8 cellular contexts compared by ENCODE assay signal in genomic region chr1:14924012-14924452, GRCh38.
DNase-seq lines count a peak whose midpoint lies in the region; ATAC-seq and TF ChIP-seq lines count a peak whose summit lies in the region.

No MANE protein-coding gene starts in this region.

- H3K27me3 ChIP-seq in kidney epithelial cell (ENCODE audit: control insufficient read depth, insufficient read depth, low read length) = no peaks in the 10 kb centered on the region

- DNase-seq in C1 segment of cervical spinal cord (lab: John Stamatoyannopoulos, UW) (peak in 9 of 14 donors; percentile 33 to 65 (median 48)), HEK293T (ENCODE audit: extremely low spot score) (peak; percentile 76), T1000 (lab: John Stamatoyannopoulos, UW) (peak; percentile 50), cerebellum (ENCODE audit: low spot score) (peak; percentile 90), kidney epithelial cell (ENCODE audit: low read depth) (no peak), superior temporal gyrus (ENCODE audit: extremely low spot score) (no peak)
- DNase-seq in stimulated activated CD8-positive, alpha-beta memory T cell treated with anti-CD3 and anti-CD28 coated beads, Interleukin-15, amount 100 ng/mL, for 48 hours (ENCODE audit: low read depth in 2 of 2) = peak; percentile 14 to 16

- no peak for ATAC-seq in HG03457 (IDR thresholded peaks at IDR 0.05; ENCODE audit: unreplicated experiment)

- no peaks in the 10 kb centered on the region for H3K36me3 ChIP-seq in kidney epithelial cell (ENCODE audit: control insufficient read depth, insufficient read depth, low read length)

- no peak for TF ChIP-seq CTCF in kidney epithelial cell (IDR thresholded peaks at IDR 0.05; ENCODE audit: insufficient read depth, low read length, poor library complexity, severe bottlenecking)

- POLR2A ChIA-PET in HEK293T (lab: Yijun Ruan, JAX) = no interaction called here

- H3K4me3 ChIP-seq in kidney epithelial cell (ENCODE audit: low read depth, low read length) = peak overlapping the region; percentile 67

- CTCF ChIA-PET in HEK293T (lab: Yijun Ruan, JAX) = interaction anchor here (1.0 kb wide), 1 partner anchor 104 kb away, joined by 3 read pairs; no protein-coding TSS in a partner anchor

TF ChIP-seq in HEK293T, 16 proteins besides CTCF, POLR2A, EP300 and RAD21:
- TF ChIP-seq SUZ12 (IDR thresholded peaks at IDR 0.05) (no peak), BHLHE40 (IDR thresholded peaks at IDR 0.05; ENCODE audit: borderline replicate concordance) (no peak), FOXM1 (IDR thresholded peaks at IDR 0.05; ENCODE audit: borderline replicate concordance) (no peak), ARNT (IDR thresholded peaks at IDR 0.05) (no peak)

Comparison
In these comparisons a context has a peak if more than half of its experiments do, and no peak if none do; other contexts are left out.
1. DNase-seq: peak in C1 segment of cervical spinal cord (9 of 14), HEK293T (single experiment), T1000 (single experiment), cerebellum (single experiment) and stimulated activated CD8-positive, alpha-beta memory T cell treated with anti-CD3 and anti-CD28 coated beads, Interleukin-15, amount 100 ng/mL, for 48 hours (2 of 2); none in kidney epithelial cell (single experiment) and superior temporal gyrus (single experiment).